In the genomic region with DNA sequence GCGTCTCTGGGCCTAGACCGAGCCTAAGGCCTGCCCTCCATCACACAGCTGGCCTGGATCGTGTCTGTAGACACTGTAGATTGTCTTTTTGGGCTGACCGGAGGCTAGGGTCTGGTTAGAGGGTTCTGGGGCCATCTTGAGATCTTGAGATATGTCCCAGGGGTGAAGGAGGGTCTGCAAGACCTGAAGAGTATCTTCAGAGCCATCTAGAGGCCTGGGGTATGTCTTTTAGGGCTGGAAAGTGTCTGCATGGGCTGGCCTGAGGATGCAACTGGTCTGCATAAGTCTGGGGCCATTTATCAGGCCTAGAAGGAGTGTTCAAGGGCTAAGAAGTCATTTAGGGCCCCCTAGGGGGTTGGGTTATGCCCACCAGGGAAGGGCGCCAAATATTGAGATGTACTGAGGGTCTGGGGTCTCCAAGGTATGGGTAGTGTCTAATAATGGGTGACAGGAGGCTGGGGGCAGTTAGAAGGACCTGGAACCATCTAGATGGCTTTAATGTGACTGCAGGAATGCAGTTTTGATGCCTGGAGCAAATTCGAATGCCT, we compare ENCODE assay signal across 8 cellular contexts. TPM values are rescaled to one million over a fixed set of nuclear protein-coding genes. Genes with fewer than 3 reads are reported as not detected.
DNase-seq lines count a peak whose midpoint lies in the region; ATAC-seq and TF ChIP-seq lines count a peak whose summit lies in the region.

No MANE protein-coding gene starts in this region.

- 5% methylated on average over 6 of the region's 6 CpGs for WGBS in heart right ventricle, 2 donors
- WGBS in aorta, 2 donors = 2 to 3% methylated on average over 6 of the region's 6 CpGs

- H3K36me3 ChIP-seq in heart right ventricle = peaks cover 0 to 28% (median 13%) of the 10 kb centered on the region in 9 donors
- peaks cover 0 to 1% of the 10 kb centered on the region in 2 donors for H3K36me3 ChIP-seq in aorta (ENCODE audit: control insufficient read depth in 1 of 2, insufficient read depth in 2 of 2, low read length in 1 of 2)

- in situ Hi-C loops in astrocyte of the spinal cord (cut with HindIII; ENCODE audit: low sequenced_read_pairs) = no loop called here

- DNase-seq in heart right ventricle = no peak
- DNase-seq in left ventricle myocardium superior = no peak
- DNase-seq in astrocyte of the spinal cord (ENCODE audit: low read depth, low spot score) = no peak
- peak; percentile 13 for DNase-seq in medulla oblongata (ENCODE audit: extremely low spot score)
- peak in 1 of 2 donors; percentile 65 for DNase-seq in aorta
- DNase-seq in NCI-H1694 (lab: John Stamatoyannopoulos, UW) = no peak

- ATAC-seq in heart right ventricle = no peak
- ATAC-seq in left ventricle myocardium superior = no peak
- no peak for ATAC-seq in aorta (ENCODE audit: low FRiP score)
- ATAC-seq in GM18520 (IDR thresholded peaks at IDR 0.05; ENCODE audit: unreplicated experiment) = no peak
- ATAC-seq in GM21515 (IDR thresholded peaks at IDR 0.05; ENCODE audit: unreplicated experiment) = no peak

- H3K4me3 ChIP-seq in heart right ventricle = peak overlapping the region; percentile 79 to 95 (median 89)
- peak overlapping the region; percentile 95 for H3K4me3 ChIP-seq in astrocyte of the spinal cord (ENCODE audit: low read depth, low read length)
- H3K4me3 ChIP-seq in aorta (ENCODE audit: low read length in 2 of 2) = peak overlapping the region; percentile 74 to 95

- H3K9me3 ChIP-seq in heart right ventricle (no peaks in the 10 kb centered on the region), aorta (ENCODE audit: control insufficient read depth, low read length) (no peaks in the 10 kb centered on the region)

- H3K27me3 ChIP-seq in heart right ventricle (no peaks in the 10 kb centered on the region), aorta (ENCODE audit: control insufficient read depth in 1 of 2, insufficient read depth in 2 of 2, low read length in 1 of 2) (no peaks in the 10 kb centered on the region)

- TF ChIP-seq CTCF in heart right ventricle (IDR thresholded peaks at IDR 0.05) (no peak), astrocyte of the spinal cord (IDR thresholded peaks at IDR 0.05; ENCODE audit: low read depth, low read length) (no peak)

- H3K4me1 ChIP-seq in heart right ventricle (peaks cover 4 to 59% (median 47%) of the 10 kb centered on the region in 9 donors), aorta (ENCODE audit: control insufficient read depth in 1 of 2, insufficient read depth in 2 of 2, low read length in 2 of 2) (no peaks in the 10 kb centered on the region)

- H3K27ac ChIP-seq in heart right ventricle (peak overlapping the region; percentile 84 to 100 (median 99)), aorta (ENCODE audit: low read depth in 1 of 2, low read length in 2 of 2) (peak overlapping the region; percentile 55 to 78)

- intact Hi-C loops in heart right ventricle (cut with DNase I) (no loop called here), left ventricle myocardium superior (cut with micrococcal nuclease) (no loop called here), aorta (cut with DNase I) (no loop called here)

RNA-seq across cellular contexts. Expression of a gene that starts 0.6 kb away (rescaled TPM):
- 10 to 100 TPM; 41.6 to 60.5 (median 45.2) TPM for total RNA-seq in heart right ventricle
- polyA plus RNA-seq in heart right ventricle = 10 to 100 TPM; 20.2 to 25.8 TPM
- total RNA-seq in left ventricle myocardium superior = 44.9 TPM
- 10 to 100 TPM; 53.0 to 54.5 TPM for total RNA-seq in aorta
- 10 to 100 TPM; 10.1 to 19.0 TPM for polyA plus RNA-seq in aorta

RNA-seq across cellular contexts. Expression of a gene that starts 2.6 kb away (rescaled TPM):
- total RNA-seq in heart right ventricle (100 to 1,000 TPM in 7 of 10 donors, 10 to 100 TPM in 3; 90.4 to 141 (median 113) TPM), left ventricle myocardium superior (100 TPM), aorta (100 to 1,000 TPM; 139 to 167 TPM)
- polyA plus RNA-seq in heart right ventricle (100 to 1,000 TPM; 208 to 215 TPM), aorta (100 to 1,000 TPM; 320 to 407 TPM)

RNA-seq across cellular contexts. Expression of a gene that starts 23.1 kb away (rescaled TPM):
- total RNA-seq in heart right ventricle = 10 to 100 TPM; 22.3 to 39.4 (median 24.7) TPM
- 10 to 100 TPM; 67.8 to 84.2 TPM for polyA plus RNA-seq in heart right ventricle
- total RNA-seq in left ventricle myocardium superior = 40.6 TPM
- total RNA-seq in aorta = 10 to 100 TPM; 53.7 to 82.7 TPM
- 100 to 1,000 TPM in 1 of 2 donors, 10 to 100 TPM in 1; 37.8 to 278 TPM for polyA plus RNA-seq in aorta

RNA-seq across cellular contexts. Expression of a gene that starts 23.2 kb away (rescaled TPM):
- total RNA-seq in heart right ventricle (10 to 100 TPM in 5 of 10 donors, 1 to 10 TPM in 5; 7.8 to 14.6 (median 9.8) TPM), left ventricle myocardium superior (11.5 TPM), aorta (10 to 100 TPM in 1 of 2 donors, 1 to 10 TPM in 1; 9.9 to 14.0 TPM)
- polyA plus RNA-seq in heart right ventricle (10 to 100 TPM in 1 of 2 donors, 1 to 10 TPM in 1; 8.6 to 19.6 TPM), aorta (10 to 100 TPM in 1 of 2 donors, 1 to 10 TPM in 1; 5.8 to 16.4 TPM)

RNA-seq across cellular contexts. Expression of a gene that starts 34.5 kb away (rescaled TPM):
- total RNA-seq in heart right ventricle = 100 to 1,000 TPM; 112 to 146 (median 127) TPM
- polyA plus RNA-seq in heart right ventricle = 100 to 1,000 TPM in 1 of 2 donors, 10 to 100 TPM in 1; 80.0 to 270 TPM
- total RNA-seq in left ventricle myocardium superior = 130 TPM
- 10 to 100 TPM; 76.5 to 88.3 TPM for total RNA-seq in aorta
- polyA plus RNA-seq in aorta = 100 to 1,000 TPM in 1 of 2 donors, 10 to 100 TPM in 1; 68.5 to 110 TPM
